ENCODE assay signal across 26 cellular contexts in the genomic region with DNA sequence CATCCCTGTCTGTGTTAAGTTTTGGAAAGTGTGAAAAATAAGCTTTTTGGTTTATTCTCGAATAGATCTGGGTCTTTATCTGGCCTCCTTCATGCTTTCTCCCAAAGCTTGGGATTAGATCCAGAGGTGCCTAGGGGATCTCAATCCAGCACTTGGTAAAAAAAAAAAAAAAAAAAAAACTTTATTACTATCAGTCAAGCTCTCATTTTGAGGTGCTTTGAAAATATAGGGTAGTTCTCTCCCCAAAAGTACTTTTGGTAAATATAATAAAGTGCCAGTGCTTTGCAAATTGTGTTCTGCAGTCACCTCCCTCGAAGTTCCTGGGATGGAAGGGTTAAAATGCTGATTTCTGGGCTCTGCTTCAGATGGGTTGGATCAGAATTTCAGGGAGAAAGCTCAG.
"Had no signal": no experiment of that assay in that cellular context is flagged by ENCODE, and none has a peak within 500 bp of the region (broad histone marks: within the 10 kb centered on the region; RNA-seq: fewer than 3 reads in every experiment).

No MANE protein-coding gene starts in this region.

- H3K9me3 ChIP-seq: breast epithelium, colonic mucosa, MG63, SJSA1 had no signal

- H3K27me3 Mint-ChIP-seq: activated T-cell treated with anti-CD3 and anti-CD28 coated beads, Interleukin-2, amount 50 U/mL, for 24 hours had no signal

- H3K4me1 ChIP-seq: breast epithelium, colonic mucosa, SJSA1 had no signal

- H3K27me3 ChIP-seq: breast epithelium, colonic mucosa, MG63, SJSA1 had no signal

- H3K36me3 ChIP-seq: breast epithelium, colonic mucosa, MG63, SJSA1 had no signal

- H3K27ac Mint-ChIP-seq: activated CD8-positive, alpha-beta memory T cell treated with anti-CD3 and anti-CD28 coated beads, Interleukin-2, amount 10 ng/mL, durations not matched to agents 7 days and 5 days; activated naive CD4-positive, alpha-beta T cell treated with anti-CD3 and anti-CD28 coated beads, Interleukin-2, amount 10 ng/mL, durations not matched to agents 7 days and 5 days had no signal

- ATAC-seq: activated CD8-positive, alpha-beta memory T cell treated with anti-CD3 and anti-CD28 coated beads, Interleukin-2, amount 10 ng/mL, durations not matched to agents 7 days and 5 days; SK-N-SH treated with all-trans-retinoic acid at 6 μM for 48 hours had no signal

- H3K4me3 ChIP-seq: breast epithelium, colonic mucosa, MG63, SJSA1 had no signal

- H3K27ac ChIP-seq: breast epithelium, colonic mucosa, KMS-11, SJSA1 had no signal

- H3K9ac ChIP-seq: KMS-11 had no signal

- H3K36me3 Mint-ChIP-seq: activated CD8-positive, alpha-beta memory T cell treated with anti-CD3 and anti-CD28 coated beads, Interleukin-2, amount 10 ng/mL, durations not matched to agents 7 days and 5 days; activated naive CD4-positive, alpha-beta T cell treated with anti-CD3 and anti-CD28 coated beads, Interleukin-2, amount 10 ng/mL, durations not matched to agents 7 days and 5 days had no signal

- H3K4me2 ChIP-seq: KMS-11 had no signal

- DNase-seq: activated CD4-positive, CD25-positive, alpha-beta regulatory T cell; activated CD8-positive, alpha-beta memory T cell treated with anti-CD3 and anti-CD28 coated beads, Interleukin-2, amount 10 ng/mL, durations not matched to agents 7 days and 5 days; activated gamma-delta T cell treated with Interleukin-2 at 50 U/mL for 16 hours; aorta; caudate nucleus; colonic mucosa; MG63; NCI-H1092 treated with DMSO at 0.1 percent for 48 hours; NCI-H1417 treated with DMSO at 0.1 percent for 48 hours; NCI-H1694 treated with DMSO at 0.1 percent for 48 hours; NCI-H2029 treated with DMSO at 0.1 percent for 48 hours; NCI-H510A treated with DMSO at 0.1 percent for 48 hours; NCI-H69; NK-92 treated with Interleukin-12 subunit alpha and Interleukin-12 subunit beta, amount 100 ng/mL, for 24 hours; SHP77; SW 1271; T1000 had no signal

- FAIRE-seq: RCC 7860, TTC549 had no signal

- H3K9me3 Mint-ChIP-seq: activated naive CD4-positive, alpha-beta T cell treated with anti-CD3 and anti-CD28 coated beads, Interleukin-2, amount 10 ng/mL, durations not matched to agents 7 days and 5 days; activated T-cell treated with anti-CD3 and anti-CD28 coated beads, Interleukin-2, amount 50 U/mL, for 24 hours; T-helper 1 cell treated with Interleukin-12 subunit alpha and Interleukin-12 subunit beta and Interleukin-4 antibody, amounts not matched to agents 30 μg/mL and 1 μg/mL, for 36 hours had no signal
